In genomic region chr4:126995235-126995634, GRCh38 we compare ENCODE assay signal across 2 cellular contexts.
TF ChIP-seq lines count a peak whose summit lies in the region.

No MANE protein-coding gene starts in this region.

TF ChIP-seq in GM23338, 12 proteins besides CTCF, POLR2A, EP300 and RAD21:
- TF ChIP-seq ETS1 (IDR thresholded peaks at IDR 0.05) (no peak), STAT1 (IDR thresholded peaks at IDR 0.05; ENCODE audit: unreplicated experiment) (no peak), POLR2AphosphoS5 (IDR thresholded peaks at IDR 0.05; ENCODE audit: low read depth) (no peak), NANOG (IDR thresholded peaks at IDR 0.05; ENCODE audit: borderline replicate concordance) (no peak)

TF ChIP-seq in K562, 482 proteins besides CTCF, POLR2A, EP300 and RAD21:
- TF ChIP-seq ZNF740 (CRISPR knock-in tag; IDR thresholded peaks at IDR 0.05), result no peak
- TF ChIP-seq ZNF740 (tag; IDR thresholded peaks at IDR 0.05), result peak in 1 of 2 experiments; percentile 65; a peak in 2 of 4 replicates
- peak; percentile 14; the same call in 1 of the 2 replicates for TF ChIP-seq CXXC5 (CRISPR knock-in tag; IDR thresholded peaks at IDR 0.05)
- TF ChIP-seq NCOA6 (IDR thresholded peaks at IDR 0.05), result no peak
- TF ChIP-seq ZNF592 (IDR thresholded peaks at IDR 0.05), result peak; percentile 90
- peak; percentile 60 for TF ChIP-seq SMAD4 (CRISPR knock-in tag; conservative IDR thresholded peaks at IDR 0.05)
- 0 out of 2 replicates have a peak, but pooled peaks have one; percentile 30 for TF ChIP-seq DMBX1 (CRISPR knock-in tag; IDR thresholded peaks at IDR 0.05; ENCODE audit: borderline replicate concordance)
- 0 out of 2 replicates have a peak, but pooled peaks have one; percentile 71 for TF ChIP-seq ZNF311 (CRISPR knock-in tag; IDR thresholded peaks at IDR 0.05)
- TF ChIP-seq CTCFL (IDR thresholded peaks at IDR 0.05; ENCODE audit: borderline replicate concordance, insufficient read depth, low read depth, low read length, poor library complexity, severe bottlenecking), result no peak
- TF ChIP-seq ILK (tag; IDR thresholded peaks at IDR 0.05; ENCODE audit: borderline replicate concordance, low read depth), result peak; percentile 67; the same call in 1 of the 2 replicates
- peak; percentile 25; the same call in 1 of the 2 replicates for TF ChIP-seq MECOM (CRISPR knock-in tag; IDR thresholded peaks at IDR 0.05)
- no peak for TF ChIP-seq ZFP1 (CRISPR knock-in tag; IDR thresholded peaks at IDR 0.05)
- no peak for TF ChIP-seq ZC3H11A (IDR thresholded peaks at IDR 0.05; ENCODE audit: low read depth, low read length)
